In the genomic region with DNA sequence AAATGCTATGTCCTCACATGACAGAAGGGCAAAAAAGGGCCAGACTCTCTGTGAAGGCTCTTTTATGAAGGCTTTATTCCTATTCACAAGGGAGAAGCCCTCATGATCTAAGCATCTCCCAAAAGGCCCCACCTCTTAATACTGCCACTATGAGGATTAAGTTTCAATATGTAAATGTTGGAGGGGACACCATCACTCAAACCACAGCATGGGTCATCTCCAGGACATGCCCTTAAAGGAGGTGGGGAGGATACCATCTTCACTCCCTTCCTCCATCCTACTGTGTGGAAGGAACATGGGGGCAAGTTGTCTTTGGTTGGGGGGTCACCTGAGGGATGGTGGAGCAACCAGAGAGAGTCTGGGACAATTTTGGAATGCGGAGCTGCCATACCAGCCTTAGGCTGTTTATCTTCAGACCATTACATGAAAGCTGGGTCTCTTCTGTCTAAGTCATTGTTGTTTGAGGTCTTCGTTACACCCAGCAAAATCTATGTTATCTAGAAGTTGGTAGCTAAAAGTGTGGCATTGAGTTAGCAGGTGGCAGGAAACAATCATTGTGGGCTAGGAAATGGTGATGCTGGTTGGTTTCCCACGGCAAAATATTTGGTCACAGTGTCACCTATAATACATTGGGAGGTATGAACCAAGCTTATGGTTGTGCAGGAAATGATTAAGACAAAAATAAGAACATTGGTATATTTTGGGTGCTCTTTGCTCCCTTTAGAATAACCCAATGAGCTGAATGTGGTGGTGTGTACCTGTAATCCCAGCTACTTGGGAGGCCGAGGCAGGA, we compare ENCODE assay signal across 13 cellular contexts.
DNase-seq lines count a peak whose midpoint lies in the region; ATAC-seq and TF ChIP-seq lines count a peak whose summit lies in the region.
"Had no signal": no experiment of that assay in that cellular context is flagged by ENCODE, and none has a peak within 500 bp of the region (broad histone marks: within the 10 kb centered on the region; RNA-seq: fewer than 3 reads in every experiment).

No MANE protein-coding gene starts in this region.

- no peaks in the 10 kb centered on the region for H3K27me3 ChIP-seq in BLaER1 treated with 17β-estradiol and CSF1 and Interleukin-3, amounts not matched to agents 10 nM and 100 nM
- H3K27me3 ChIP-seq in GM23248 (replicated peaks; ENCODE audit: insufficient read depth): 0 out of 2 replicates have a peak, but pooled peaks cover 2% of the 10 kb centered on the region
- H3K27me3 ChIP-seq: BE2C had no signal

- peak overlapping the region; percentile 69 for H3K27ac Mint-ChIP-seq in activated T-helper 1 cell treated with anti-CD3 and anti-CD28 coated beads, Interleukin-12 subunit alpha, Interleukin-12 subunit beta, Interleukin-2, Interleukin-4 antibody, amounts not matched to agents 30 ng/mL and 10 ng/mL and 1 ng/mL, durations not matched to agents 14 hours and 24 hours and 36 hours
- H3K27ac Mint-ChIP-seq in naive B cell: peak overlapping the region in 2 of 6 donors; percentile 35 to 76
- H3K27ac Mint-ChIP-seq: mesothelial cell of epicardium had no signal

- H3K27ac ChIP-seq in BLaER1 treated with 17β-estradiol and CSF1 and Interleukin-3, amounts not matched to agents 10 nM and 100 nM: peak overlapping the region in 6 of 11 experiments; percentile 34 to 77 (median 52); a peak in 11 of 22 replicates
- no peak overlapping the region for H3K27ac ChIP-seq in GM23248

- H3K9me3 ChIP-seq in BLaER1 treated with 17β-estradiol and CSF1 and Interleukin-3, amounts not matched to agents 10 nM and 100 nM (replicated peaks in 1 of 11): no peaks in the 10 kb centered on the region
- H3K9me3 ChIP-seq in GM23248 (ENCODE audit: low read depth): no peaks in the 10 kb centered on the region
- H3K9me3 ChIP-seq: BE2C had no signal

- TF ChIP-seq CTCF in GM10266 (IDR thresholded peaks at IDR 0.05; ENCODE audit: control insufficient read depth, insufficient read depth, low read depth, missing control alignments): no peak

- H3K36me3 Mint-ChIP-seq in activated T-helper 1 cell treated with anti-CD3 and anti-CD28 coated beads, Interleukin-12 subunit alpha, Interleukin-12 subunit beta, Interleukin-2, Interleukin-4 antibody, amounts not matched to agents 30 ng/mL and 10 ng/mL and 1 ng/mL, durations not matched to agents 14 hours and 24 hours and 36 hours (ENCODE audit: low read depth): peaks cover 5% of the 10 kb centered on the region
- no peaks in the 10 kb centered on the region for H3K36me3 Mint-ChIP-seq in naive B cell
- H3K36me3 Mint-ChIP-seq: mesothelial cell of epicardium had no signal

- H4K20me1 ChIP-seq in BLaER1 treated with 17β-estradiol and CSF1 and Interleukin-3, amounts not matched to agents 10 nM and 100 nM: no peaks in the 10 kb centered on the region
- H4K20me1 ChIP-seq in GM23248 (ENCODE audit: insufficient read depth): no peaks in the 10 kb centered on the region

- peak; percentile 8 for DNase-seq in HT1080 (ENCODE audit: low read depth)
- DNase-seq in activated T-helper 1 cell treated with anti-CD3 and anti-CD28 coated beads, Interleukin-12 subunit alpha, Interleukin-12 subunit beta, Interleukin-2, Interleukin-4 antibody, amounts not matched to agents 30 ng/mL and 10 ng/mL and 1 ng/mL, durations not matched to agents 14 hours and 24 hours and 36 hours (ENCODE audit: low spot score): no peak
- DNase-seq in naive B cell: no peak
- DNase-seq in NCI-H510A treated with DMSO at 0.1 percent for 48 hours (lab: John Stamatoyannopoulos, UW): no peak
- DNase-seq in left colon: no peak
- no peak for DNase-seq in GM23248
- DNase-seq in GM10266 (ENCODE audit: extremely low spot score): no peak
- DNase-seq: BE2C; foreskin melanocyte; HCEC 1CT; stimulated activated CD4-positive, alpha-beta T cell treated with anti-CD3 and anti-CD28 coated beads, Interleukin-4, amount 100 ng/mL, for 1 hour had no signal

- no peak overlapping the region for H3K4me3 Mint-ChIP-seq in activated T-helper 1 cell treated with anti-CD3 and anti-CD28 coated beads, Interleukin-12 subunit alpha, Interleukin-12 subunit beta, Interleukin-2, Interleukin-4 antibody, amounts not matched to agents 30 ng/mL and 10 ng/mL and 1 ng/mL, durations not matched to agents 14 hours and 24 hours and 36 hours
- H3K4me3 Mint-ChIP-seq in naive B cell: peak overlapping the region in 1 of 8 donors; percentile 23
- H3K4me3 Mint-ChIP-seq: mesothelial cell of epicardium had no signal

- H3K4me1 ChIP-seq in BLaER1 treated with 17β-estradiol and CSF1 and Interleukin-3, amounts not matched to agents 10 nM and 100 nM: peaks cover 32 to 61% (median 35%) of the 10 kb centered on the region in 10 experiments
- H3K4me1 ChIP-seq in GM23248 (ENCODE audit: insufficient read depth): no peaks in the 10 kb centered on the region; the same call in 1 of the 2 replicates
- H3K4me1 ChIP-seq: BE2C had no signal

- peaks cover 4% of the 10 kb centered on the region for H3K9me3 Mint-ChIP-seq in activated T-helper 1 cell treated with anti-CD3 and anti-CD28 coated beads, Interleukin-12 subunit alpha, Interleukin-12 subunit beta, Interleukin-2, Interleukin-4 antibody, amounts not matched to agents 30 ng/mL and 10 ng/mL and 1 ng/mL, durations not matched to agents 14 hours and 24 hours and 36 hours
- peaks cover 0 to 2% (median 0%) of the 10 kb centered on the region in 7 donors for H3K9me3 Mint-ChIP-seq in naive B cell

- H3K36me3 ChIP-seq in BLaER1 treated with 17β-estradiol and CSF1 and Interleukin-3, amounts not matched to agents 10 nM and 100 nM: no peaks in the 10 kb centered on the region
- no peaks in the 10 kb centered on the region for H3K36me3 ChIP-seq in GM23248 (ENCODE audit: low read depth)
- H3K36me3 ChIP-seq: BE2C had no signal

- 75% methylated on average over 4 of the region's 4 CpGs for WGBS in GM23248 (ENCODE audit: low coverage in 1 of 2, low lambda C conversion rate in 2 of 2, missing lambda C conversion rate in 2 of 2), 2 experiments

- intact Hi-C loops in activated T-helper 1 cell treated with anti-CD3 and anti-CD28 coated beads, Interleukin-12 subunit alpha, Interleukin-12 subunit beta, Interleukin-2, Interleukin-4 antibody, amounts not matched to agents 30 ng/mL and 10 ng/mL and 1 ng/mL, durations not matched to agents 14 hours and 24 hours and 36 hours (cut with micrococcal nuclease): no loop called here
- intact Hi-C loops in left colon (cut with DNase I, micrococcal nuclease): no loop called here

- H3K79me2 ChIP-seq in GM23248 (ENCODE audit: insufficient read depth): no peaks in the 10 kb centered on the region

- H3F3A ChIP-seq in GM23248 (ENCODE audit: insufficient read depth): no peaks in the 10 kb centered on the region

- H2AFZ ChIP-seq in GM23248: no peak overlapping the region

- H3K4me3 ChIP-seq in BLaER1 treated with 17β-estradiol and CSF1 and Interleukin-3, amounts not matched to agents 10 nM and 100 nM: no peak overlapping the region
- no peak overlapping the region for H3K4me3 ChIP-seq in GM23248

- H3K27me3 Mint-ChIP-seq in activated T-helper 1 cell treated with anti-CD3 and anti-CD28 coated beads, Interleukin-12 subunit alpha, Interleukin-12 subunit beta, Interleukin-2, Interleukin-4 antibody, amounts not matched to agents 30 ng/mL and 10 ng/mL and 1 ng/mL, durations not matched to agents 14 hours and 24 hours and 36 hours (ENCODE audit: insufficient read depth): no peaks in the 10 kb centered on the region
- peaks cover 22 to 37% (median 25%) of the 10 kb centered on the region in 3 donors for H3K27me3 Mint-ChIP-seq in naive B cell

- H3K9me2 ChIP-seq in GM23248 (ENCODE audit: insufficient read depth): no peaks in the 10 kb centered on the region

- peaks cover 37% of the 10 kb centered on the region for H3K4me1 Mint-ChIP-seq in activated T-helper 1 cell treated with anti-CD3 and anti-CD28 coated beads, Interleukin-12 subunit alpha, Interleukin-12 subunit beta, Interleukin-2, Interleukin-4 antibody, amounts not matched to agents 30 ng/mL and 10 ng/mL and 1 ng/mL, durations not matched to agents 14 hours and 24 hours and 36 hours (ENCODE audit: low read depth)
- peaks cover 7 to 13% (median 8%) of the 10 kb centered on the region in 3 donors for H3K4me1 Mint-ChIP-seq in naive B cell

- peak overlapping the region; percentile 60 to 86 (median 72); a peak in 19 of 22 replicates for H3K4me2 ChIP-seq in BLaER1 treated with 17β-estradiol and CSF1 and Interleukin-3, amounts not matched to agents 10 nM and 100 nM
- H3K4me2 ChIP-seq in GM23248 (ENCODE audit: unreplicated experiment): no peak overlapping the region

- ATAC-seq in naive B cell (ENCODE audit: low read depth in 2 of 2) (peak; percentile 32 to 55), left colon (no peak)

- in situ Hi-C loops in GM23248 (cut with MboI): no loop called here

- H3K9ac ChIP-seq in BLaER1 treated with 17β-estradiol and CSF1 and Interleukin-3, amounts not matched to agents 10 nM and 100 nM: peak overlapping the region in 1 of 11 experiments; percentile 27; a peak in 2 of 22 replicates
- H3K9ac ChIP-seq in GM23248: no peak overlapping the region
